20 cellular contexts compared by ENCODE assay signal in genomic region chr1:214645712-214646111, GRCh38.
"Had no signal": no experiment of that assay in that cellular context is flagged by ENCODE, and none has a peak within 500 bp of the region (broad histone marks: within the 10 kb centered on the region; RNA-seq: fewer than 3 reads in every experiment).

No MANE protein-coding gene starts in this region.

- H3K27ac Mint-ChIP-seq: activated CD8-positive, alpha-beta memory T cell treated with anti-CD3 and anti-CD28 coated beads, Interleukin-2, amount 10 ng/mL, durations not matched to agents 7 days and 5 days; activated naive CD8-positive, alpha-beta T cell; WTC11 had no signal

- H3K4me3 ChIP-seq: cardiac muscle cell had no signal

- H3K4me1 Mint-ChIP-seq: activated CD8-positive, alpha-beta memory T cell treated with anti-CD3 and anti-CD28 coated beads, Interleukin-2, amount 10 ng/mL, durations not matched to agents 7 days and 5 days; WTC11 had no signal

- H3K27me3 ChIP-seq: brain microvascular endothelial cell, cardiac muscle cell had no signal

- H3K27ac ChIP-seq: brain microvascular endothelial cell, cardiac muscle cell had no signal

- DNase-seq: activated CD4-positive, alpha-beta T cell treated with anti-CD3 and anti-CD28 coated beads, Interleukin-2, amount 50 U/mL, for 48 hours; activated CD4-positive, CD25-positive, alpha-beta regulatory T cell treated with anti-CD3 and anti-CD28 coated beads, Interleukin-2, amount 50 U/mL, for 72 hours; activated CD8-positive, alpha-beta memory T cell treated with anti-CD3 and anti-CD28 coated beads, Interleukin-2, amount 10 ng/mL, durations not matched to agents 7 days and 5 days; activated gamma-delta T cell treated with Interleukin-2 at 50 U/mL for 16 hours; activated T-cell treated with anti-CD3 and anti-CD28 coated beads, Interleukin-2, amount 50 U/mL, for 4 hours; brain microvascular endothelial cell; Kasumi-1; KBM-7; NCI-H1105 treated with DMSO at 0.1 percent for 48 hours; NCI-H1436 treated with DMSO at 0.1 percent for 48 hours; NCI-H187 treated with DMSO at 0.1 percent for 48 hours; NCI-H2081 treated with DMSO at 0.1 percent for 48 hours; NCI-H446; NCI-H524; PC-3; SHP77 treated with DMSO at 0.1 percent for 48 hours had no signal

- H3K9me3 Mint-ChIP-seq: activated T-helper 2 cell treated with anti-CD3 and anti-CD28 coated beads, Interferon-gamma antibody, Interleukin-2, Interleukin-4, amounts not matched to agents 10 μg/mL and 5 μg/mL and 100 μg/mL, durations not matched to agents 14 hours and 24 hours and 36 hours; WTC11 had no signal

- ATAC-seq: activated CD8-positive, alpha-beta memory T cell treated with anti-CD3 and anti-CD28 coated beads, Interleukin-2, amount 10 ng/mL, durations not matched to agents 7 days and 5 days; activated T-cell treated with anti-CD3 and anti-CD28 coated beads, Interleukin-2, amount 50 U/mL, for 4 hours; PC-3; WTC11 had no signal

- H3K27me3 Mint-ChIP-seq: activated CD8-positive, alpha-beta memory T cell treated with anti-CD3 and anti-CD28 coated beads, Interleukin-2, amount 10 ng/mL, durations not matched to agents 7 days and 5 days; activated naive CD8-positive, alpha-beta T cell had no signal

- H3K36me3 ChIP-seq: brain microvascular endothelial cell, cardiac muscle cell had no signal

- H3K4me3 Mint-ChIP-seq: activated CD8-positive, alpha-beta memory T cell treated with anti-CD3 and anti-CD28 coated beads, Interleukin-2, amount 10 ng/mL, durations not matched to agents 7 days and 5 days; activated naive CD8-positive, alpha-beta T cell; activated T-cell treated with anti-CD3 and anti-CD28 coated beads, Interleukin-2, amount 50 U/mL, for 4 hours; WTC11 had no signal
